8 cellular contexts compared by ENCODE assay signal in the genomic region with DNA sequence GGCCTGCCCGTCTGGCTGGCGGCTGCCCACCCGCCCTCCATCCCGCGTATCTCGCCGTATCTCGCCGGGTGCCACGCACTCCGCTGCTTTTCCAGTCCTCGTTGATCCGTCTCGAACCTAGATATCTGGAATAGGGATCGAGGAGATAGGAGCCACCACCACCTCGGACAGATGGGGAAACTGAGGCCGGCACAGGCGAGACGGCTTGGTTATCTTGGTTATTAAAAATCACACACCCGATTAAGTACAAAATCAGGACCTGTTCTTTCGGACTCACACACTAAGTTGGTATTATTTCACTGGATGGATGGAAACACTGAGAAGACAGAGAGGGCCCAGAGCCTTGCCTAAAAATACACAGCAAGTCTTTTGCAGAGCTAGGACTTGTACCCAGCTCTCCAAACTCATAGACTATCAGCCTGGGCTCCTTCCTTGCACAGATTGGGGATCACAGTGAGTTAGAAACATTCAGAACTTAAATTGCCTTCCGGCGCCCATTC. TPM values are rescaled to one million over a fixed set of nuclear protein-coding genes. Genes with fewer than 3 reads are reported as not detected.
DNase-seq lines count a peak whose midpoint lies in the region; ATAC-seq, FAIRE-seq and TF ChIP-seq lines count a peak whose summit lies in the region.

No MANE protein-coding gene starts in this region.

- FAIRE-seq in pancreas (lab: Jason Lieb, UNC): no peak

- no peaks in the 10 kb centered on the region for H4K20me1 ChIP-seq in PC-9 (ENCODE audit: insufficient read depth)

- 14% methylated on average over 22 to 23 of the region's 23 CpGs for WGBS in esophagus, 2 donors
- WGBS in pancreas, 2 donors: 9 to 11% methylated on average over 23 of the region's 23 CpGs

- ATAC-seq in pancreas: peak; percentile 9 to 29 (median 18)
- ATAC-seq in GM18498 (IDR thresholded peaks at IDR 0.05; ENCODE audit: unreplicated experiment): no peak
- no peak for ATAC-seq in GM21381 (IDR thresholded peaks at IDR 0.05; ENCODE audit: unreplicated experiment)

- BruUV-seq in PC-9 (replicated peaks; lab: Mats Ljungman, UMichigan): TSS peak; percentile 62

- H3F3A ChIP-seq in PC-9 (ENCODE audit: insufficient read depth, low read depth): peaks cover 28% of the 10 kb centered on the region

- TF ChIP-seq CTCF in PC-9 (conservative IDR thresholded peaks at IDR 0.05) (no peak), pancreas (IDR thresholded peaks at IDR 0.05) (no peak)

- no peak overlapping the region; the same call in 1 of the 2 replicates for H3K27ac ChIP-seq in PC-9
- peak overlapping the region; percentile 62 to 70 for H3K27ac ChIP-seq in esophagus (ENCODE audit: low read depth in 2 of 2, low read length in 1 of 2)
- peak overlapping the region in 3 of 4 donors; percentile 69 to 91 (median 72) for H3K27ac ChIP-seq in pancreas

- H3K27me3 ChIP-seq in PC-9 (ENCODE audit: insufficient read depth, low read depth) (no peaks in the 10 kb centered on the region), esophagus (ENCODE audit: control insufficient read depth in 1 of 2, insufficient read depth in 2 of 2, low read length in 2 of 2) (no peaks in the 10 kb centered on the region), pancreas (no peaks in the 10 kb centered on the region)

- in situ Hi-C loops in G401 (cut with HindIII; ENCODE audit: low sequenced_read_pairs): no loop called here

- H3K9me2 ChIP-seq in PC-9 (ENCODE audit: insufficient read depth): no peaks in the 10 kb centered on the region

- peak overlapping the region; percentile 90 for H2AFZ ChIP-seq in PC-9

- no peaks in the 10 kb centered on the region for H3K36me3 ChIP-seq in PC-9 (ENCODE audit: low read depth)
- no peaks in the 10 kb centered on the region for H3K36me3 ChIP-seq in esophagus (ENCODE audit: control insufficient read depth in 2 of 2, insufficient read depth in 2 of 2, low read length in 1 of 2)
- no peaks in the 10 kb centered on the region for H3K36me3 ChIP-seq in pancreas

- CTCF ChIA-PET in PC-9 (lab: Charles Lee): interaction anchor here (0.6 to 2.3 kb wide), 9 partner anchors 26 to 792 kb away, joined by 3 to 27 read pairs (median 5); no protein-coding TSS in a partner anchor

- POLR2A ChIA-PET in PC-9 (lab: Charles Lee; ENCODE audit: unreplicated experiment): interaction anchor here (0.6 to 0.7 kb wide), 5 partner anchors 14 to 521 kb away, joined by 3 to 6 read pairs (median 3); no protein-coding TSS in a partner anchor

- H3K4me3 ChIP-seq in PC-9 (peak overlapping the region; percentile 75), esophagus (ENCODE audit: low read depth in 1 of 2, low read length in 2 of 2) (peak overlapping the region; percentile 64 to 86), pancreas (peak overlapping the region; percentile 42 to 85 (median 76))

- no peaks in the 10 kb centered on the region for H3K79me2 ChIP-seq in PC-9 (ENCODE audit: low read depth)

- intact Hi-C loops in PC-9 (cut with micrococcal nuclease; ENCODE audit: unreplicated experiment) (loop anchor here (2.0 to 10.0 kb wide), 3 partner anchors 59 to 326 kb away; no protein-coding TSS in a partner anchor), pancreas (cut with DNase I) (no loop called here)

- H3K4me1 ChIP-seq in PC-9 (replicated peaks; ENCODE audit: insufficient read depth): peaks cover 13% of the 10 kb centered on the region
- peaks cover 0 to 7% of the 10 kb centered on the region in 2 donors for H3K4me1 ChIP-seq in esophagus (ENCODE audit: control insufficient read depth in 2 of 2, insufficient read depth in 2 of 2, low read length in 1 of 2)
- H3K4me1 ChIP-seq in pancreas: peaks cover 0 to 10% (median 6%) of the 10 kb centered on the region in 3 donors

- DNase-seq in G401 (ENCODE audit: low spot score): peak; percentile 54
- DNase-seq in PC-9: no peak
- DNase-seq in pancreas: no peak
- DNase-seq in GM03348 (ENCODE audit: low spot score): no peak
- no peak for DNase-seq in iPS-NIHi11 (ENCODE audit: low spot score)

- H3K4me2 ChIP-seq in PC-9: peak overlapping the region; percentile 91

- H3K9me3 ChIP-seq in PC-9 (ENCODE audit: insufficient read depth, low read depth): no peaks in the 10 kb centered on the region
- no peaks in the 10 kb centered on the region for H3K9me3 ChIP-seq in esophagus (ENCODE audit: control insufficient read depth in 2 of 2, insufficient read depth in 1 of 2, low read depth in 1 of 2, low read length in 1 of 2)
- no peaks in the 10 kb centered on the region for H3K9me3 ChIP-seq in pancreas

RNA-seq across cellular contexts. Expression of gene SLC26A2, which starts 0.7 kb away (rescaled TPM):
- 4.8 and 10.2 TPM in 2 replicates for total RNA-seq in G401 (2014; rRNA removed; shearing (Covaris generic))
- 10.2 and 13.5 TPM in 2 replicates for total RNA-seq in PC-9 (2021)
- 1 to 10 TPM; 7.3 to 8.2 TPM for polyA plus RNA-seq in esophagus
- total RNA-seq in pancreas: 1 to 10 TPM; 3.1 to 7.4 (median 4.4) TPM
- 1 to 10 TPM; 1.1 to 3.0 TPM for polyA plus RNA-seq in pancreas

RNA-seq across cellular contexts. Expression of gene PDE6A, which starts 16.6 kb away (rescaled TPM):
- not detected in 2 replicates for total RNA-seq in G401 (2014; rRNA removed; shearing (Covaris generic))
- 0.35 and 0.50 TPM in 2 replicates for total RNA-seq in PC-9 (2021)
- polyA plus RNA-seq in esophagus: 1 to 10 TPM; 1.0 to 1.5 TPM
- total RNA-seq in pancreas: not detected
- not detected for polyA plus RNA-seq in pancreas

RNA-seq across cellular contexts. Expression of gene TIGD6, which starts 39.2 kb away (rescaled TPM):
- total RNA-seq in G401 (2014; rRNA removed; shearing (Covaris generic)): 1.4 and 1.9 TPM in 2 replicates
- 3.0 and 3.9 TPM in 2 replicates for total RNA-seq in PC-9 (2021)
- polyA plus RNA-seq in esophagus: 1 to 10 TPM; 2.1 to 2.5 TPM
- total RNA-seq in pancreas: 1 to 10 TPM; 1.5 to 3.6 (median 2.0) TPM
- 1 to 10 TPM; 2.3 to 2.6 TPM for polyA plus RNA-seq in pancreas

RNA-seq across cellular contexts. Expression of gene HMGXB3, which starts 39.3 kb away (rescaled TPM):
- total RNA-seq in G401 (2014; rRNA removed; shearing (Covaris generic)): 56.9 and 58.7 TPM in 2 replicates
- total RNA-seq in PC-9 (2021) (38.0 and 43.1 TPM in 2 replicates), pancreas (10 to 100 TPM in 4 of 6 donors, 1 to 10 TPM in 2; 8.6 to 16.4 (median 10.7) TPM)
- polyA plus RNA-seq in esophagus (10 to 100 TPM in 1 of 2 donors, 1 to 10 TPM in 1; 9.7 to 13.0 TPM), pancreas (10 to 100 TPM; 20.7 to 21.4 TPM)

Comparison
In these comparisons a context has a peak if more than half of its experiments do, and no peak if none do; other contexts are left out.
1. ATAC-seq: peak in pancreas (4 of 4); none in GM18498 (single experiment) and GM21381 (single experiment).
2. Peak in every context shown above with its lines, with median percentiles within 50 percentile points of each other: H3K4me3 ChIP-seq.